Comparison of ENCODE assay signal across 1 cellular context in genomic region chr20:31547017-31547675, GRCh38.
TF ChIP-seq lines count a peak whose summit lies in the region.

No MANE protein-coding gene starts in this region.

TF ChIP-seq in HepG2, 621 proteins besides CTCF, POLR2A, EP300 and RAD21 (continued from another document and continues in another):
- TF ChIP-seq ZNF512B (CRISPR knock-in tag; IDR thresholded peaks at IDR 0.05; ENCODE audit: borderline replicate concordance) (no peak), ZNF362 (CRISPR knock-in tag; IDR thresholded peaks at IDR 0.05; ENCODE audit: borderline replicate concordance) (peak; percentile 15; the same call in 1 of the 2 replicates), HES4 (CRISPR knock-in tag; IDR thresholded peaks at IDR 0.05; ENCODE audit: borderline replicate concordance) (peak; percentile 67; the same call in 1 of the 2 replicates), ISX (CRISPR knock-in tag; conservative IDR thresholded peaks at IDR 0.05) (no peak), THAP11 (CRISPR knock-in tag; IDR thresholded peaks at IDR 0.05) (peak; percentile 95), SIN3B (IDR thresholded peaks at IDR 0.05; ENCODE audit: low read length) (no peak; the same call in 1 of the 2 replicates), ZNF335 (CRISPR knock-in tag; IDR thresholded peaks at IDR 0.05) (0 out of 2 replicates have a peak, but pooled peaks have one; percentile 77), ZNF781 (CRISPR knock-in tag; IDR thresholded peaks at IDR 0.05; ENCODE audit: borderline replicate concordance, not compliant biosample characterization) (no peak), ATF2 (CRISPR knock-in tag; IDR thresholded peaks at IDR 0.05) (peak; percentile 78; the same call in 1 of the 2 replicates), ZNF589 (CRISPR knock-in tag; conservative IDR thresholded peaks at IDR 0.05) (0 out of 2 replicates have a peak, but pooled peaks have one; percentile 57), ZNF629 (CRISPR knock-in tag; conservative IDR thresholded peaks at IDR 0.05) (no peak; the same call in 1 of the 2 replicates), ZNF264 (CRISPR knock-in tag; IDR thresholded peaks at IDR 0.05) (0 out of 2 replicates have a peak, but pooled peaks have one; percentile 61), PHF21A (CRISPR knock-in tag; IDR thresholded peaks at IDR 0.05) (peak; percentile 70), HDAC1 (CRISPR knock-in tag; IDR thresholded peaks at IDR 0.05) (peak; percentile 91), MAZ (IDR thresholded peaks at IDR 0.05; ENCODE audit: borderline replicate concordance, low read depth, low read length) (0 out of 2 replicates have a peak, but pooled peaks have one; percentile 37), MAZ (CRISPR knock-in tag; IDR thresholded peaks at IDR 0.05; ENCODE audit: low read depth) (peak; percentile 31; the same call in 1 of the 2 replicates), ZNF180 (CRISPR knock-in tag; IDR thresholded peaks at IDR 0.05; ENCODE audit: borderline replicate concordance, low read depth) (no peak), ZNF138 (CRISPR knock-in tag; IDR thresholded peaks at IDR 0.05; ENCODE audit: low read depth) (no peak; the same call in 1 of the 2 replicates), ZNF691 (CRISPR knock-in tag; IDR thresholded peaks at IDR 0.05; ENCODE audit: borderline replicate concordance, low read depth) (peak; percentile 76; the same call in 1 of the 2 replicates), NFIC (IDR thresholded peaks at IDR 0.05; ENCODE audit: low read length) (no peak; the same call in 1 of the 2 replicates), CBX5 (CRISPR knock-in tag; IDR thresholded peaks at IDR 0.05; ENCODE audit: borderline replicate concordance) (peak; percentile 85; the same call in 1 of the 2 replicates), ZNF296 (CRISPR knock-in tag; conservative IDR thresholded peaks at IDR 0.05) (peak; percentile 40; the same call in 1 of the 2 replicates), ZNF569 (CRISPR knock-in tag; IDR thresholded peaks at IDR 0.05; ENCODE audit: borderline replicate concordance) (no peak), ZXDC (CRISPR knock-in tag; IDR thresholded peaks at IDR 0.05) (no peak), ELF3 (CRISPR knock-in tag; IDR thresholded peaks at IDR 0.05) (peak; percentile 88), ZBTB1 (CRISPR knock-in tag; IDR thresholded peaks at IDR 0.05; ENCODE audit: borderline replicate concordance) (no peak), U2AF1 (optimal IDR thresholded peaks at IDR 0.05; ENCODE audit: low read depth, low read length) (no peak), ZBTB20 (CRISPR knock-in tag; IDR thresholded peaks at IDR 0.05; ENCODE audit: borderline replicate concordance, low read depth) (no peak), GFI1 (CRISPR knock-in tag; IDR thresholded peaks at IDR 0.05; ENCODE audit: borderline replicate concordance) (peak; percentile 40; the same call in 1 of the 2 replicates), REXO4 (CRISPR knock-in tag; IDR thresholded peaks at IDR 0.05; ENCODE audit: borderline replicate concordance) (no peak), ATF6 (CRISPR knock-in tag; conservative IDR thresholded peaks at IDR 0.05) (no peak), NFE2L1 (CRISPR knock-in tag; IDR thresholded peaks at IDR 0.05; ENCODE audit: borderline replicate concordance) (peak; percentile 84; the same call in 1 of the 2 replicates), POGK (CRISPR knock-in tag; conservative IDR thresholded peaks at IDR 0.05) (peak; percentile 80; the same call in 1 of the 2 replicates), MEIS1 (CRISPR knock-in tag; IDR thresholded peaks at IDR 0.05; ENCODE audit: borderline replicate concordance) (peak; percentile 77; the same call in 1 of the 2 replicates), SAFB2 (CRISPR knock-in tag; IDR thresholded peaks at IDR 0.05; ENCODE audit: borderline replicate concordance, low read depth) (0 out of 2 replicates have a peak, but pooled peaks have one; percentile 48), PHB2 (IDR thresholded peaks at IDR 0.05; ENCODE audit: partially characterized antibody) (no peak), DMAP1 (CRISPR knock-in tag; IDR thresholded peaks at IDR 0.05) (peak; percentile 100), PRDM4 (CRISPR knock-in tag; IDR thresholded peaks at IDR 0.05; ENCODE audit: borderline replicate concordance) (no peak), KLF13 (CRISPR knock-in tag; IDR thresholded peaks at IDR 0.05) (no peak), PTBP1 (IDR thresholded peaks at IDR 0.05; ENCODE audit: low read depth, low read length, poor library complexity, severe bottlenecking) (no peak)
